In genomic region chr6:54238407-54238806, GRCh38 we compare ENCODE assay signal across 1 cellular context.
TF ChIP-seq lines count a peak whose summit lies in the region.

No MANE protein-coding gene starts in this region.

TF ChIP-seq in SK-N-SH treated with all-trans-retinoic acid at 6 μM for 48 hours, 23 proteins besides CTCF, POLR2A, EP300 and RAD21 (continued from another document):
- TF ChIP-seq CSRNP3 (CRISPR knock-in tag; IDR thresholded peaks at IDR 0.05) (no peak), ESRRG (CRISPR knock-in tag; IDR thresholded peaks at IDR 0.05) (no peak), CSDC2 (CRISPR knock-in tag; IDR thresholded peaks at IDR 0.05) (no peak), ISL1 (CRISPR knock-in tag; IDR thresholded peaks at IDR 0.05) (no peak)
TF ChIP-seq in SK-N-SH treated with all-trans-retinoic acid at 6 μM for 48 hours: peak in this region for 0.
